27 cellular contexts compared by ENCODE assay signal in the genomic region with DNA sequence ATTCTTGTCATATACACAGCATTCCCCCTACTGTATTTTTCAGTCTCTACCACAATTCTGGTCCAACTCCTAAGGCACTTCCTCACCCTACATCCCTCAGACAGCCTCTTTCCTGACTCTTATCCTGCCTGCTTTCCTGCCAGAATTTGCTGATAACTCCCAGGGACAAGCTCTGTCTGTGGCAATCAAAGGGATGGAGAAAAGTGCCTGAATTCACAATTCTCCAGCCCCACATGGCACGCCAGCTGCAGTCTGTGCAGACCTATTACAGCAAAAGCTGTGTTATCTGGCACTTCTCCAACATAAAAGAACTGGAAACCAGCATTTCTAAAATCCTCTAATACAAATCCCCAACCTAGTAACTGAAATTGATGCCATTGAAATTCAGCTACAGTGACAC.
"Had no signal": no experiment of that assay in that cellular context is flagged by ENCODE, and none has a peak within 500 bp of the region (broad histone marks: within the 10 kb centered on the region; RNA-seq: fewer than 3 reads in every experiment).

No MANE protein-coding gene starts in this region.

- H3K27me3 ChIP-seq: breast epithelium, vagina had no signal

- DNase-seq: activated CD4-positive, alpha-beta T cell treated with anti-CD3 and anti-CD28 coated beads for 1 hour; activated CD4-positive, alpha-beta T cell treated with anti-CD3 and anti-CD28 coated beads, Interleukin-2, amount 10 ng/mL, durations not matched to agents 7 days and 5 days; activated CD8-positive, alpha-beta T cell treated with anti-CD3 and anti-CD28 coated beads for 36 hours; activated gamma-delta T cell treated with Interleukin-2 at 50 U/mL for 16 hours; activated naive CD4-positive, alpha-beta T cell treated with anti-CD3 and anti-CD28 coated beads, Interleukin-2, amount 50 U/mL, for 16 hours; activated T-cell treated with anti-CD3 and anti-CD28 coated beads, Interleukin-2, amount 50 U/mL, for 4 hours; amniotic stem cell; central memory CD4-positive, alpha-beta T cell; foreskin fibroblast; immature natural killer cell; kidney; left colon; mammary epithelial cell; naive B cell; pancreas; retina; stimulated activated CD4-positive, alpha-beta T cell treated with anti-CD3 and anti-CD28 coated beads, Interleukin-12 subunit alpha, Interleukin-12 subunit beta, amount 100 ng/mL, for 4 hours; stimulated activated CD4-positive, alpha-beta T cell treated with anti-CD3 and anti-CD28 coated beads, Interleukin-4, amount 100 ng/mL, for 1 hour; trophoblast cell had no signal

- H3K4me1 ChIP-seq: breast epithelium, pancreas, prostate gland, vagina had no signal

- H3K4me3 ChIP-seq: breast epithelium, pancreas, prostate gland, skin epidermis, thoracic aorta, vagina had no signal

- H3K36me3 ChIP-seq: breast epithelium, pancreas, prostate gland, thoracic aorta, vagina had no signal

- H3K27ac ChIP-seq: breast epithelium, pancreas, prostate gland, skin epidermis, thoracic aorta, vagina had no signal

- H3K9me3 ChIP-seq: breast epithelium, pancreas, prostate gland, thoracic aorta, vagina had no signal

- ATAC-seq: activated CD8-positive, alpha-beta T cell treated with anti-CD3 and anti-CD28 coated beads for 36 hours; activated T-cell treated with anti-CD3 and anti-CD28 coated beads, Interleukin-2, amount 50 U/mL, for 4 hours; activated T-helper 17 cell treated with anti-CD3 and anti-CD28 coated beads, Interleukin-2, amount 50 U/mL, for 72 hours; esophagus mucosa; left colon; pancreas; sciatic nerve had no signal
